Comparison of ENCODE assay signal across 23 cellular contexts in genomic region chr22:40582063-40582462, GRCh38.
"Had no signal": no experiment of that assay in that cellular context is flagged by ENCODE, and none has a peak within 500 bp of the region (broad histone marks: within the 10 kb centered on the region; RNA-seq: fewer than 3 reads in every experiment).

No MANE protein-coding gene starts in this region.

- FAIRE-seq: HepG2 had no signal

- H3K27ac ChIP-seq: RWPE1 had no signal

- DNase-seq: IMR-90, Karpas-422, KG1, MG63, NCI-H1092, NCI-H1105 treated with DMSO at 0.1 percent for 48 hours, NCI-H1417 treated with DMSO at 0.1 percent for 48 hours, NCI-H146, NCI-H1694 treated with DMSO at 0.1 percent for 48 hours, NCI-H2029, NCI-H2081 treated with DMSO at 0.1 percent for 48 hours, NCI-H2171, NCI-H226, NCI-H446, NCI-H510A, NCI-H524 treated with DMSO at 0.1 percent for 48 hours, NCI-H69, NCI-H774, PC-3, SHP77 had no signal

- ATAC-seq: HepG2, Panc1, PC-3 had no signal

- H3K27me3 ChIP-seq: MG63 had no signal

- H3K9me3 ChIP-seq: MG63 had no signal

- H3K4me3 ChIP-seq: MG63 had no signal
